ENCODE assay signal across 8 cellular contexts in the genomic region with DNA sequence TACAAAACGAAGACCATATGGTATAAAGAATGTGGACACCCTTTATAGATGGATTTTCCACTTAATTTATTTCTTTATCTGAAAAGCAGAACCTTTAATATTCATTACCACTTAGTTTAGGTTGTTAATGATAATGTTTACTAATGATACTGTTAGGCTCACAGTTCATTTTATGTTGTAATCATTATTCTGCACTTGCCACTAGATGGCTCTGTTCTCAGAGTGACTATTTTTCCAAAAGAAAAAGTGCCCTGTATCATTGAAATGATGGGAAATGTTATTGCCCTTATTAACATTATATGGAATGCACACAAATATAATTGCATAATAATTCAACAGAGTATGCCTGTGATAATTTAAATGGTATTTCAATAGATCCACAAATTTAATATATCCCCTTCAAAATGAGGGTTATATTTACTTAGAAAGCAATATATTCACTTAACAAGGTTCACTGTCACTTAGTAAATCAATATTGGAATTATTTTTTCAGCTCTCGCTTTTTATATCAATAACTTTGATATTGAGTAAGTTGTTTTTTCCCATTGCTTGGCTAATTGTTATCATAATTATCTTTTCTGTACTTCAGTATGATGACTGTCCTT.
DNase-seq lines count a peak whose midpoint lies in the region; TF ChIP-seq lines count a peak whose summit lies in the region.

No MANE protein-coding gene starts in this region.

- peak; percentile 1 for DNase-seq in NCI-H2171 treated with DMSO at 0.1 percent for 48 hours (lab: John Stamatoyannopoulos, UW)
- DNase-seq in NCI-H2171 (lab: John Stamatoyannopoulos, UW) = no peak
- peak; percentile 33 for DNase-seq in NCI-H1694 (lab: John Stamatoyannopoulos, UW)
- DNase-seq in epithelial cell of esophagus (ENCODE audit: low read depth) = peak; percentile 20
- DNase-seq in superior temporal gyrus (ENCODE audit: extremely low spot score) = peak; percentile 76
- no peak for DNase-seq in NCI-H524 treated with DMSO at 0.1 percent for 48 hours (lab: John Stamatoyannopoulos, UW)
- no peak for DNase-seq in NCI-H2081 treated with DMSO at 0.1 percent for 48 hours (lab: John Stamatoyannopoulos, UW)
- DNase-seq in activated CD4-positive, alpha-beta T cell treated with anti-CD3 and anti-CD28 coated beads for 1 hour = no peak

- TF ChIP-seq CTCF in epithelial cell of esophagus (IDR thresholded peaks at IDR 0.05; ENCODE audit: insufficient read depth, low read depth, low read length, missing control alignments) = peak; percentile 50

- H3K4me3 ChIP-seq in epithelial cell of esophagus (ENCODE audit: low read length) = no peak overlapping the region

Comparison
In these comparisons a context has a peak if more than half of its experiments do, and no peak if none do; other contexts are left out.
1. DNase-seq: peak in NCI-H2171 treated with DMSO at 0.1 percent for 48 hours (single experiment), NCI-H1694 (single experiment), epithelial cell of esophagus (single experiment) and superior temporal gyrus (single experiment); none in NCI-H2171 (single experiment), NCI-H524 treated with DMSO at 0.1 percent for 48 hours (single experiment), NCI-H2081 treated with DMSO at 0.1 percent for 48 hours (single experiment) and activated CD4-positive, alpha-beta T cell treated with anti-CD3 and anti-CD28 coated beads for 1 hour (single experiment).